ENCODE assay signal across 1 cellular context in the genomic region with DNA sequence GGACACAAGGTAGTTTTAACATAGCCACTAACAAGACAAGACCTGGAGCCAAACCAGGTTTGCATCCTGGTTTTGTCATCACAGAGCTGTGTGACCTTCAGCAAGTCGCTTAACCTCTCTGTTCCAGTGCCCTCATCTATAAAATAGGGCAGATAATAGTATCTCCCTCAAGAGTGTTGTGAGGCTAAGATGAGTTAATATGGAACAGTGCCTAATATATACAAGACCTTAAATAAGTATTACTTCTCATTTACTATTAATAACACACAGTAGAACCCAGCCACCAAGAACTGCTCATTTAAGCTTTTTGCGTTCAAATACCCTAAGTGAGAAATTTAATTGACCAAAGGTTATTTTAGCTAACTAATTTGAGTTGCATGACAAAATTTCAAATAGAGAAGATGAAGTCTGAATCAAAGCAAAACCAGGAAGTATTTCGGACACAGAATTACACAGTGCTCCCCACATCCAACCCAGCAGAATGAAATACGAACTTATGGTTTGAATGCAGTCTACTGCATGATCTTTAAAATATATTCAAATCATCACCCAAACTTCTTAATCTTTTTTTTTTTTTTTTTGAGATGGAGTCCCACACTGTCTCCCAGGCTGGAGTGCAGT.
TF ChIP-seq lines count a peak whose summit lies in the region.

No MANE protein-coding gene starts in this region.

TF ChIP-seq in GM12878, 131 proteins besides CTCF, POLR2A, EP300 and RAD21 (continued from another document):
- TF ChIP-seq, protein P1, sequence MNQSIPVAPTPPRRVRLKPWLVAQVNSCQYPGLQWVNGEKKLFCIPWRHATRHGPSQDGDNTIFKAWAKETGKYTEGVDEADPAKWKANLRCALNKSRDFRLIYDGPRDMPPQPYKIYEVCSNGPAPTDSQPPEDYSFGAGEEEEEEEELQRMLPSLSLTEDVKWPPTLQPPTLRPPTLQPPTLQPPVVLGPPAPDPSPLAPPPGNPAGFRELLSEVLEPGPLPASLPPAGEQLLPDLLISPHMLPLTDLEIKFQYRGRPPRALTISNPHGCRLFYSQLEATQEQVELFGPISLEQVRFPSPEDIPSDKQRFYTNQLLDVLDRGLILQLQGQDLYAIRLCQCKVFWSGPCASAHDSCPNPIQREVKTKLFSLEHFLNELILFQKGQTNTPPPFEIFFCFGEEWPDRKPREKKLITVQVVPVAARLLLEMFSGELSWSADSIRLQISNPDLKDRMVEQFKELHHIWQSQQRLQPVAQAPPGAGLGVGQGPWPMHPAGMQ (IDR thresholded peaks at IDR 0.05; ENCODE audit: borderline replicate concordance) = no peak
- TF ChIP-seq ZNF217 (IDR thresholded peaks at IDR 0.05) (peak; percentile 98), POU2F2 (IDR thresholded peaks at IDR 0.05; ENCODE audit: borderline replicate concordance, low read depth, low read length) (no peak), MTA2 (IDR thresholded peaks at IDR 0.05; ENCODE audit: low read depth) (peak; percentile 97), TARDBP (IDR thresholded peaks at IDR 0.05; ENCODE audit: borderline replicate concordance) (no peak), RFX5 (IDR thresholded peaks at IDR 0.05; ENCODE audit: low read depth, low read length) (no peak), MEF2B (IDR thresholded peaks at IDR 0.05; ENCODE audit: partially characterized antibody, poor library complexity, severe bottlenecking) (peak; percentile 88), DPF2 (IDR thresholded peaks at IDR 0.05) (0 out of 2 replicates have a peak, but pooled peaks have one; percentile 24), SIN3A (IDR thresholded peaks at IDR 0.05; ENCODE audit: low read depth, low read length) (no peak), RUNX3 (IDR thresholded peaks at IDR 0.05; ENCODE audit: low read length) (no peak), SP1 (IDR thresholded peaks at IDR 0.05; ENCODE audit: low read depth, low read length) (no peak), YBX1 (IDR thresholded peaks at IDR 0.05) (no peak), RB1 (IDR thresholded peaks at IDR 0.05; ENCODE audit: borderline replicate concordance) (no peak), NFXL1 (IDR thresholded peaks at IDR 0.05; ENCODE audit: borderline replicate concordance) (peak; percentile 67; the same call in 1 of the 2 replicates), SMC3 (IDR thresholded peaks at IDR 0.05; ENCODE audit: borderline replicate concordance, low read length) (no peak), ZSCAN29 (IDR thresholded peaks at IDR 0.05) (no peak), SUZ12 (IDR thresholded peaks at IDR 0.05; ENCODE audit: unreplicated experiment) (no peak), SREBF2 (IDR thresholded peaks at IDR 0.05; ENCODE audit: low read length) (no peak), SUPT20H (IDR thresholded peaks at IDR 0.05; ENCODE audit: borderline replicate concordance, control insufficient read depth, low read depth, low read length) (no peak), IKZF1 (conservative IDR thresholded peaks at IDR 0.05) (no peak), SMAD1 (IDR thresholded peaks at IDR 0.05; ENCODE audit: low read depth, partially characterized antibody) (no peak), NFYA (IDR thresholded peaks at IDR 0.05; ENCODE audit: borderline replicate concordance, low read depth, low read length) (no peak), RCOR1 (conservative IDR thresholded peaks at IDR 0.05; ENCODE audit: low read depth, low read length) (no peak), NBN (IDR thresholded peaks at IDR 0.05) (0 out of 2 replicates have a peak, but pooled peaks have one; percentile 37), CHD4 (IDR thresholded peaks at IDR 0.05) (no peak), BHLHE40 (IDR thresholded peaks at IDR 0.05; ENCODE audit: borderline replicate concordance in 1 of 2, low read depth in 2 of 2, low read length in 1 of 2) (peak in 1 of 2 experiments; percentile 25; a peak in 1 of 4 replicates), NFIC (IDR thresholded peaks at IDR 0.05; ENCODE audit: low read depth, low read length) (no peak), ZNF24 (IDR thresholded peaks at IDR 0.05) (0 out of 2 replicates have a peak, but pooled peaks have one; percentile 13)
- TF ChIP-seq, protein P2, sequence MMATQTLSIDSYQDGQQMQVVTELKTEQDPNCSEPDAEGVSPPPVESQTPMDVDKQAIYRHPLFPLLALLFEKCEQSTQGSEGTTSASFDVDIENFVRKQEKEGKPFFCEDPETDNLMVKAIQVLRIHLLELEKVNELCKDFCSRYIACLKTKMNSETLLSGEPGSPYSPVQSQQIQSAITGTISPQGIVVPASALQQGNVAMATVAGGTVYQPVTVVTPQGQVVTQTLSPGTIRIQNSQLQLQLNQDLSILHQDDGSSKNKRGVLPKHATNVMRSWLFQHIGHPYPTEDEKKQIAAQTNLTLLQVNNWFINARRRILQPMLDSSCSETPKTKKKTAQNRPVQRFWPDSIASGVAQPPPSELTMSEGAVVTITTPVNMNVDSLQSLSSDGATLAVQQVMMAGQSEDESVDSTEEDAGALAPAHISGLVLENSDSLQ (IDR thresholded peaks at IDR 0.05) = no peak
- TF ChIP-seq, protein P3, sequence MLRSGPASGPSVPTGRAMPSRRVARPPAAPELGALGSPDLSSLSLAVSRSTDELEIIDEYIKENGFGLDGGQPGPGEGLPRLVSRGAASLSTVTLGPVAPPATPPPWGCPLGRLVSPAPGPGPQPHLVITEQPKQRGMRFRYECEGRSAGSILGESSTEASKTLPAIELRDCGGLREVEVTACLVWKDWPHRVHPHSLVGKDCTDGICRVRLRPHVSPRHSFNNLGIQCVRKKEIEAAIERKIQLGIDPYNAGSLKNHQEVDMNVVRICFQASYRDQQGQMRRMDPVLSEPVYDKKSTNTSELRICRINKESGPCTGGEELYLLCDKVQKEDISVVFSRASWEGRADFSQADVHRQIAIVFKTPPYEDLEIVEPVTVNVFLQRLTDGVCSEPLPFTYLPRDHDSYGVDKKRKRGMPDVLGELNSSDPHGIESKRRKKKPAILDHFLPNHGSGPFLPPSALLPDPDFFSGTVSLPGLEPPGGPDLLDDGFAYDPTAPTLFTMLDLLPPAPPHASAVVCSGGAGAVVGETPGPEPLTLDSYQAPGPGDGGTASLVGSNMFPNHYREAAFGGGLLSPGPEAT (IDR thresholded peaks at IDR 0.05; ENCODE audit: low read depth) = no peak
- TF ChIP-seq, protein P4, sequence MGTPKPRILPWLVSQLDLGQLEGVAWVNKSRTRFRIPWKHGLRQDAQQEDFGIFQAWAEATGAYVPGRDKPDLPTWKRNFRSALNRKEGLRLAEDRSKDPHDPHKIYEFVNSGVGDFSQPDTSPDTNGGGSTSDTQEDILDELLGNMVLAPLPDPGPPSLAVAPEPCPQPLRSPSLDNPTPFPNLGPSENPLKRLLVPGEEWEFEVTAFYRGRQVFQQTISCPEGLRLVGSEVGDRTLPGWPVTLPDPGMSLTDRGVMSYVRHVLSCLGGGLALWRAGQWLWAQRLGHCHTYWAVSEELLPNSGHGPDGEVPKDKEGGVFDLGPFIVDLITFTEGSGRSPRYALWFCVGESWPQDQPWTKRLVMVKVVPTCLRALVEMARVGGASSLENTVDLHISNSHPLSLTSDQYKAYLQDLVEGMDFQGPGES (IDR thresholded peaks at IDR 0.05) = no peak
- TF ChIP-seq, protein P5, sequence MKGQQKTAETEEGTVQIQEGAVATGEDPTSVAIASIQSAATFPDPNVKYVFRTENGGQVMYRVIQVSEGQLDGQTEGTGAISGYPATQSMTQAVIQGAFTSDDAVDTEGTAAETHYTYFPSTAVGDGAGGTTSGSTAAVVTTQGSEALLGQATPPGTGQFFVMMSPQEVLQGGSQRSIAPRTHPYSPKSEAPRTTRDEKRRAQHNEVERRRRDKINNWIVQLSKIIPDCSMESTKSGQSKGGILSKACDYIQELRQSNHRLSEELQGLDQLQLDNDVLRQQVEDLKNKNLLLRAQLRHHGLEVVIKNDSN (IDR thresholded peaks at IDR 0.05; ENCODE audit: borderline replicate concordance, extremely low read length, insufficient read depth, low read depth, low read length) = no peak
- TF ChIP-seq, protein P6, sequence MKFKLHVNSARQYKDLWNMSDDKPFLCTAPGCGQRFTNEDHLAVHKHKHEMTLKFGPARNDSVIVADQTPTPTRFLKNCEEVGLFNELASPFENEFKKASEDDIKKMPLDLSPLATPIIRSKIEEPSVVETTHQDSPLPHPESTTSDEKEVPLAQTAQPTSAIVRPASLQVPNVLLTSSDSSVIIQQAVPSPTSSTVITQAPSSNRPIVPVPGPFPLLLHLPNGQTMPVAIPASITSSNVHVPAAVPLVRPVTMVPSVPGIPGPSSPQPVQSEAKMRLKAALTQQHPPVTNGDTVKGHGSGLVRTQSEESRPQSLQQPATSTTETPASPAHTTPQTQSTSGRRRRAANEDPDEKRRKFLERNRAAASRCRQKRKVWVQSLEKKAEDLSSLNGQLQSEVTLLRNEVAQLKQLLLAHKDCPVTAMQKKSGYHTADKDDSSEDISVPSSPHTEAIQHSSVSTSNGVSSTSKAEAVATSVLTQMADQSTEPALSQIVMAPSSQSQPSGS (IDR thresholded peaks at IDR 0.05; ENCODE audit: low read length) = no peak
- TF ChIP-seq, protein P7, sequence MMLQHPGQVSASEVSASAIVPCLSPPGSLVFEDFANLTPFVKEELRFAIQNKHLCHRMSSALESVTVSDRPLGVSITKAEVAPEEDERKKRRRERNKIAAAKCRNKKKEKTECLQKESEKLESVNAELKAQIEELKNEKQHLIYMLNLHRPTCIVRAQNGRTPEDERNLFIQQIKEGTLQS (IDR thresholded peaks at IDR 0.05; ENCODE audit: borderline replicate concordance, extremely low read depth, low read depth, low read length) = no peak
- TF ChIP-seq, protein P8, sequence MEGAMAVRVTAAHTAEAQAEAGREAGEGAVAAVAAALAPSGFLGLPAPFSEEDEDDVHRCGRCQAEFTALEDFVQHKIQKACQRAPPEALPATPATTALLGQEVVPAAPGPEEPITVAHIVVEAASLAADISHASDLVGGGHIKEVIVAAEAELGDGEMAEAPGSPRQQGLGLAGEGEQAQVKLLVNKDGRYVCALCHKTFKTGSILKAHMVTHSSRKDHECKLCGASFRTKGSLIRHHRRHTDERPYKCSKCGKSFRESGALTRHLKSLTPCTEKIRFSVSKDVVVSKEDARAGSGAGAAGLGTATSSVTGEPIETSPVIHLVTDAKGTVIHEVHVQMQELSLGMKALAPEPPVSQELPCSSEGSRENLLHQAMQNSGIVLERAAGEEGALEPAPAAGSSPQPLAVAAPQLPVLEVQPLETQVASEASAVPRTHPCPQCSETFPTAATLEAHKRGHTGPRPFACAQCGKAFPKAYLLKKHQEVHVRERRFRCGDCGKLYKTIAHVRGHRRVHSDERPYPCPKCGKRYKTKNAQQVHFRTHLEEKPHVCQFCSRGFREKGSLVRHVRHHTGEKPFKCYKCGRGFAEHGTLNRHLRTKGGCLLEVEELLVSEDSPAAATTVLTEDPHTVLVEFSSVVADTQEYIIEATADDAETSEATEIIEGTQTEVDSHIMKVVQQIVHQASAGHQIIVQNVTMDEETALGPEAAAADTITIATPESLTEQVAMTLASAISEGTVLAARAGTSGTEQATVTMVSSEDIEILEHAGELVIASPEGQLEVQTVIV (IDR thresholded peaks at IDR 0.05; ENCODE audit: borderline replicate concordance, partially characterized antibody) = no peak
